Comparison of ENCODE assay signal across 32 cellular contexts in the genomic region with DNA sequence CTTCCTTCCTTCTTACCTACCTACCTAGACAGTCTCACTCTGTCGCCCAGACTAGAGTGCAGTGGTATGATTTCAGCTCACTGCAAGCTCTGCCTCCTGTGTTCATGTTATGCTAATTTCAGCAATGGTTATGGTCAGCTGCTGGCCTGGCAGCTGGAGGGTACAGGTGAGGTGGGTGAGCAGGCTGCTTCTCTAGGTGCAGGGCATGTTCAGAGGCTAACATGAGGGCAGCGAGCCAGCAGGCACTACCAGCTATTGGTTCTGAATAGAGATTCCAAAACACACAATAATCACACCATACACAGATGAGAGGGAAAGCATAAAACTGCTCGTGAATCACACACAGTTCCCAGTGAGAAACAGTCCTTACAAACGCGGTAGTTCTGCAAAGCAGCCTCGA. TPM values are rescaled to one million over a fixed set of nuclear protein-coding genes. Genes with fewer than 3 reads are reported as not detected.
"Had no signal": no experiment of that assay in that cellular context is flagged by ENCODE, and none has a peak within 500 bp of the region (broad histone marks: within the 10 kb centered on the region; RNA-seq: fewer than 3 reads in every experiment).

No MANE protein-coding gene starts in this region.

- H3K27me3 ChIP-seq: ascending aorta, cardiac muscle cell, colonic mucosa, foreskin keratinocyte, gastrocnemius medialis had no signal

- H3K27me3 Mint-ChIP-seq: brain had no signal

- H3K9me3 ChIP-seq: ascending aorta, breast epithelium, colonic mucosa, gastrocnemius medialis, heart left ventricle had no signal

- H3K36me3 ChIP-seq: ascending aorta, breast epithelium, cardiac muscle cell, colonic mucosa, gastrocnemius medialis, heart left ventricle had no signal

- H3K4me1 Mint-ChIP-seq: activated CD4-positive, alpha-beta T cell treated with anti-CD3 and anti-CD28 coated beads for 36 hours; activated CD4-positive, alpha-beta T cell treated with anti-CD3 and anti-CD28 coated beads, Interleukin-2, amount 10 ng/mL, durations not matched to agents 7 days and 5 days; activated naive CD4-positive, alpha-beta T cell treated with anti-CD3 and anti-CD28 coated beads, Interleukin-2, amount 10 ng/mL, durations not matched to agents 7 days and 5 days; activated naive CD8-positive, alpha-beta T cell treated with anti-CD3 and anti-CD28 coated beads, Interleukin-2, amount 10 ng/mL, durations not matched to agents 7 days and 5 days; brain; endodermal cell had no signal

- H3K9me3 Mint-ChIP-seq: activated CD4-positive, alpha-beta T cell treated with anti-CD3 and anti-CD28 coated beads, Interleukin-2, amount 10 ng/mL, durations not matched to agents 7 days and 5 days; activated naive CD4-positive, alpha-beta T cell treated with anti-CD3 and anti-CD28 coated beads, Interleukin-2, amount 10 ng/mL, durations not matched to agents 7 days and 5 days; activated naive CD4-positive, alpha-beta T cell treated with anti-CD3 and anti-CD28 coated beads, Interleukin-2, amount 50 U/mL, for 72 hours; activated naive CD8-positive, alpha-beta T cell treated with anti-CD3 and anti-CD28 coated beads, Interleukin-2, amount 10 ng/mL, durations not matched to agents 7 days and 5 days; activated T-cell treated with anti-CD3 and anti-CD28 coated beads, Interleukin-2, amount 50 U/mL, for 24 hours; activated T-cell treated with anti-CD3 and anti-CD28 coated beads, Interleukin-2, amount 50 U/mL, for 72 hours; brain; endodermal cell had no signal

- ATAC-seq: activated CD4-positive, alpha-beta T cell treated with anti-CD3 and anti-CD28 coated beads for 36 hours; activated naive CD4-positive, alpha-beta T cell treated with anti-CD3 and anti-CD28 coated beads, Interleukin-2, amount 50 U/mL, for 72 hours; activated T-cell treated with anti-CD3 and anti-CD28 coated beads, Interleukin-2, amount 50 U/mL, for 72 hours; esophagus mucosa; foreskin keratinocyte; gastrocnemius medialis; heart left ventricle had no signal

- H3K4me3 ChIP-seq: ascending aorta, breast epithelium, cardiac muscle cell, colonic mucosa, dorsolateral prefrontal cortex, gastrocnemius medialis, heart left ventricle had no signal

- H3K4me1 ChIP-seq: ascending aorta, breast epithelium, colonic mucosa, foreskin keratinocyte, gastrocnemius medialis, heart left ventricle had no signal

- DNase-seq: activated CD4-positive, alpha-beta T cell treated with anti-CD3 and anti-CD28 coated beads for 36 hours; activated CD4-positive, alpha-beta T cell treated with anti-CD3 and anti-CD28 coated beads, Interleukin-2, amount 10 ng/mL, durations not matched to agents 7 days and 5 days; activated CD4-positive, alpha-beta T cell treated with anti-CD3 and anti-CD28 coated beads, Interleukin-2, amount 50 U/mL, for 48 hours; activated CD4-positive, CD25-positive, alpha-beta regulatory T cell; activated CD4-positive, CD25-positive, alpha-beta regulatory T cell treated with anti-CD3 and anti-CD28 coated beads, Interleukin-2, amount 50 U/mL, for 72 hours; activated CD8-positive, alpha-beta memory T cell treated with anti-CD3 and anti-CD28 coated beads, Interleukin-2, amount 50 U/mL, for 48 hours; activated gamma-delta T cell; activated naive CD4-positive, alpha-beta T cell; activated naive CD4-positive, alpha-beta T cell treated with anti-CD3 and anti-CD28 coated beads, Interleukin-2, amount 10 ng/mL, durations not matched to agents 7 days and 5 days; activated naive CD8-positive, alpha-beta T cell treated with anti-CD3 and anti-CD28 coated beads, Interleukin-2, amount 10 ng/mL, durations not matched to agents 7 days and 5 days; activated T-cell treated with anti-CD3 and anti-CD28 coated beads for 4 hours; activated T-cell treated with anti-CD3 and anti-CD28 coated beads, Interleukin-2, amount 50 U/mL, for 24 hours; activated T-cell treated with anti-CD3 and anti-CD28 coated beads, Interleukin-2, amount 50 U/mL, for 72 hours; central memory CD4-positive, alpha-beta T cell; cerebellar nuclear complex; colonic mucosa; dorsolateral prefrontal cortex; effector memory CD4-positive, alpha-beta T cell; endodermal cell; foreskin keratinocyte; gastrocnemius medialis; glutamatergic neuron; heart left ventricle; T-helper 2 cell had no signal

- H3K4me3 Mint-ChIP-seq: activated CD4-positive, alpha-beta T cell treated with anti-CD3 and anti-CD28 coated beads for 36 hours; activated CD4-positive, alpha-beta T cell treated with anti-CD3 and anti-CD28 coated beads, Interleukin-2, amount 10 ng/mL, durations not matched to agents 7 days and 5 days; activated naive CD4-positive, alpha-beta T cell treated with anti-CD3 and anti-CD28 coated beads, Interleukin-2, amount 10 ng/mL, durations not matched to agents 7 days and 5 days; activated naive CD8-positive, alpha-beta T cell treated with anti-CD3 and anti-CD28 coated beads, Interleukin-2, amount 10 ng/mL, durations not matched to agents 7 days and 5 days; activated T-cell treated with anti-CD3 and anti-CD28 coated beads, Interleukin-2, amount 50 U/mL, for 24 hours; activated T-cell treated with anti-CD3 and anti-CD28 coated beads, Interleukin-2, amount 50 U/mL, for 72 hours; brain; endodermal cell had no signal

- H3K36me3 Mint-ChIP-seq: activated naive CD4-positive, alpha-beta T cell treated with anti-CD3 and anti-CD28 coated beads, Interleukin-2, amount 10 ng/mL, durations not matched to agents 7 days and 5 days; activated naive CD4-positive, alpha-beta T cell treated with anti-CD3 and anti-CD28 coated beads, Interleukin-2, amount 50 U/mL, for 72 hours; activated naive CD8-positive, alpha-beta T cell treated with anti-CD3 and anti-CD28 coated beads, Interleukin-2, amount 10 ng/mL, durations not matched to agents 7 days and 5 days had no signal

- H3K27ac ChIP-seq: ascending aorta, breast epithelium, cardiac muscle cell, colonic mucosa, dorsolateral prefrontal cortex, foreskin keratinocyte, gastrocnemius medialis, heart left ventricle had no signal

- H3K27ac Mint-ChIP-seq: activated CD4-positive, alpha-beta T cell treated with anti-CD3 and anti-CD28 coated beads for 36 hours; activated CD4-positive, alpha-beta T cell treated with anti-CD3 and anti-CD28 coated beads, Interleukin-2, amount 10 ng/mL, durations not matched to agents 7 days and 5 days; activated naive CD4-positive, alpha-beta T cell treated with anti-CD3 and anti-CD28 coated beads, Interleukin-2, amount 10 ng/mL, durations not matched to agents 7 days and 5 days; activated naive CD4-positive, alpha-beta T cell treated with anti-CD3 and anti-CD28 coated beads, Interleukin-2, amount 50 U/mL, for 72 hours; activated naive CD8-positive, alpha-beta T cell treated with anti-CD3 and anti-CD28 coated beads, Interleukin-2, amount 10 ng/mL, durations not matched to agents 7 days and 5 days; activated T-cell treated with anti-CD3 and anti-CD28 coated beads, Interleukin-2, amount 50 U/mL, for 24 hours; activated T-cell treated with anti-CD3 and anti-CD28 coated beads, Interleukin-2, amount 50 U/mL, for 72 hours; brain; endodermal cell had no signal

RNA-seq across cellular contexts. Expression of gene RFPL3, which starts 48.7 kb away (rescaled TPM):
- total RNA-seq: activated CD4-positive, alpha-beta T cell treated with anti-CD3 and anti-CD28 coated beads for 36 hours; activated CD4-positive, alpha-beta T cell treated with anti-CD3 and anti-CD28 coated beads, Interleukin-2, amount 10 ng/mL, durations not matched to agents 7 days and 5 days; activated naive CD4-positive, alpha-beta T cell treated with anti-CD3 and anti-CD28 coated beads, Interleukin-2, amount 50 U/mL, for 72 hours; activated naive CD8-positive, alpha-beta T cell treated with anti-CD3 and anti-CD28 coated beads, Interleukin-2, amount 10 ng/mL, durations not matched to agents 7 days and 5 days; activated T-cell treated with anti-CD3 and anti-CD28 coated beads, Interleukin-2, amount 50 U/mL, for 72 hours; ascending aorta; breast epithelium; cardiac muscle cell; colonic mucosa; endodermal cell; epithelial cell of proximal tubule; esophagus mucosa; foreskin keratinocyte; gastrocnemius medialis; heart left ventricle; T-helper 1 cell treated with Interleukin-12 subunit alpha and Interleukin-12 subunit beta and Interleukin-4 antibody, amounts not matched to agents 30 ng/mL and 1 ng/mL, for 36 hours had no signal
- polyA plus RNA-seq: cardiac muscle cell, foreskin keratinocyte, heart left ventricle had no signal

RNA-seq across cellular contexts. Expression of gene SLC5A4, which starts 53.8 kb away (rescaled TPM):
- total RNA-seq: activated CD4-positive, alpha-beta T cell treated with anti-CD3 and anti-CD28 coated beads for 36 hours; activated CD4-positive, alpha-beta T cell treated with anti-CD3 and anti-CD28 coated beads, Interleukin-2, amount 10 ng/mL, durations not matched to agents 7 days and 5 days; activated naive CD4-positive, alpha-beta T cell treated with anti-CD3 and anti-CD28 coated beads, Interleukin-2, amount 50 U/mL, for 72 hours; activated naive CD8-positive, alpha-beta T cell treated with anti-CD3 and anti-CD28 coated beads, Interleukin-2, amount 10 ng/mL, durations not matched to agents 7 days and 5 days; activated T-cell treated with anti-CD3 and anti-CD28 coated beads, Interleukin-2, amount 50 U/mL, for 72 hours; cardiac muscle cell; colonic mucosa; endodermal cell; epithelial cell of proximal tubule; foreskin keratinocyte; T-helper 1 cell treated with Interleukin-12 subunit alpha and Interleukin-12 subunit beta and Interleukin-4 antibody, amounts not matched to agents 30 ng/mL and 1 ng/mL, for 36 hours had no signal
- polyA plus RNA-seq: cardiac muscle cell, foreskin keratinocyte had no signal
